ENCODE assay signal across 8 cellular contexts in genomic region chr11:14644396-14645246, GRCh38. TPM values are rescaled to one million over a fixed set of nuclear protein-coding genes. Genes with fewer than 3 reads are reported as not detected.
A peak's percentile ranks its signal among the peaks of the same experiment; 100 is the strongest.
DNase-seq lines count a peak whose midpoint lies in the region; ATAC-seq and TF ChIP-seq lines count a peak whose summit lies in the region.

No MANE protein-coding gene starts in this region.

- peaks cover 0 to 62% (median 22%) of the 10 kb centered on the region in 10 experiments; a peak in 18 of 20 replicates for H3K4me1 ChIP-seq in BLaER1 treated with 17β-estradiol and CSF1 and Interleukin-3, amounts not matched to agents 10 nM and 100 nM
- H3K4me1 ChIP-seq in SJSA1 (replicated peaks) (peaks cover 22% of the 10 kb centered on the region), right atrium auricular region (peaks cover 0 to 7% of the 10 kb centered on the region in 2 donors), sigmoid colon (peaks cover 0 to 58% (median 49%) of the 10 kb centered on the region in 4 donors)

- H3K36me3 Mint-ChIP-seq in activated naive CD8-positive, alpha-beta T cell treated with anti-CD3 and anti-CD28 coated beads, Interleukin-2, amount 10 ng/mL, durations not matched to agents 7 days and 5 days, result peaks cover 21% of the 10 kb centered on the region

- peaks cover 0 to 30% (median 2%) of the 10 kb centered on the region in 11 experiments; a peak in 7 of 22 replicates for H3K36me3 ChIP-seq in BLaER1 treated with 17β-estradiol and CSF1 and Interleukin-3, amounts not matched to agents 10 nM and 100 nM
- no peaks in the 10 kb centered on the region for H3K36me3 ChIP-seq in SJSA1
- no peaks in the 10 kb centered on the region for H3K36me3 ChIP-seq in right atrium auricular region
- H3K36me3 ChIP-seq in sigmoid colon, result no peaks in the 10 kb centered on the region

- no peak for TF ChIP-seq EP300 in sigmoid colon (IDR thresholded peaks at IDR 0.05)

- H3K9me3 ChIP-seq in BLaER1 treated with 17β-estradiol and CSF1 and Interleukin-3, amounts not matched to agents 10 nM and 100 nM (replicated peaks in 1 of 11), result no peaks in the 10 kb centered on the region
- H3K9me3 ChIP-seq in SJSA1 (replicated peaks), result no peaks in the 10 kb centered on the region
- H3K9me3 ChIP-seq in right atrium auricular region, result no peaks in the 10 kb centered on the region
- H3K9me3 ChIP-seq in sigmoid colon, result no peaks in the 10 kb centered on the region

- ATAC-seq in GM19324 (IDR thresholded peaks at IDR 0.05; ENCODE audit: low FRiP score, unreplicated experiment) (peak; percentile 59), HG03354 (IDR thresholded peaks at IDR 0.05; ENCODE audit: poor library complexity, severe bottlenecking, unreplicated experiment) (peak; percentile 43)
- peak; percentile 29 for ATAC-seq in activated naive CD8-positive, alpha-beta T cell treated with anti-CD3 and anti-CD28 coated beads, Interleukin-2, amount 10 ng/mL, durations not matched to agents 7 days and 5 days (ENCODE audit: low read depth)

- peaks cover 0 to 42% (median 33%) of the 10 kb centered on the region in 11 experiments; a peak in 17 of 22 replicates for H3K27me3 ChIP-seq in BLaER1 treated with 17β-estradiol and CSF1 and Interleukin-3, amounts not matched to agents 10 nM and 100 nM
- H3K27me3 ChIP-seq in SJSA1 (replicated peaks) (peaks cover 84% of the 10 kb centered on the region), right atrium auricular region (no peaks in the 10 kb centered on the region), sigmoid colon (no peaks in the 10 kb centered on the region)

- peaks cover 34 to 55% (median 52%) of the 10 kb centered on the region in 11 experiments; a peak in 20 of 22 replicates for H4K20me1 ChIP-seq in BLaER1 treated with 17β-estradiol and CSF1 and Interleukin-3, amounts not matched to agents 10 nM and 100 nM

- H3K27me3 Mint-ChIP-seq in activated naive CD8-positive, alpha-beta T cell treated with anti-CD3 and anti-CD28 coated beads, Interleukin-2, amount 10 ng/mL, durations not matched to agents 7 days and 5 days, result no peaks in the 10 kb centered on the region

- WGBS in sigmoid colon, 2 donors, result 0% methylated on average over 56 of the region's 56 CpGs

- H3K27ac Mint-ChIP-seq in activated naive CD8-positive, alpha-beta T cell treated with anti-CD3 and anti-CD28 coated beads, Interleukin-2, amount 10 ng/mL, durations not matched to agents 7 days and 5 days, result peak overlapping the region; percentile 90

- peaks cover 47% of the 10 kb centered on the region for H3K4me1 Mint-ChIP-seq in activated naive CD8-positive, alpha-beta T cell treated with anti-CD3 and anti-CD28 coated beads, Interleukin-2, amount 10 ng/mL, durations not matched to agents 7 days and 5 days

- H3K9ac ChIP-seq in BLaER1 treated with 17β-estradiol and CSF1 and Interleukin-3, amounts not matched to agents 10 nM and 100 nM, result peak overlapping the region; percentile 89 to 98 (median 95)

- peak in 1 of 2 experiments; percentile 45 for DNase-seq in SJSA1 (ENCODE audit: low read depth in 1 of 2, low spot score in 2 of 2)
- DNase-seq in activated naive CD8-positive, alpha-beta T cell treated with anti-CD3 and anti-CD28 coated beads, Interleukin-2, amount 10 ng/mL, durations not matched to agents 7 days and 5 days, result peak; percentile 74
- DNase-seq in right atrium auricular region (ENCODE audit: low spot score), result no peak
- DNase-seq in sigmoid colon, result peak; percentile 68
- DNase-seq in mucosa of gallbladder (ENCODE audit: low spot score), result no peak

- H3K4me3 Mint-ChIP-seq in activated naive CD8-positive, alpha-beta T cell treated with anti-CD3 and anti-CD28 coated beads, Interleukin-2, amount 10 ng/mL, durations not matched to agents 7 days and 5 days, result peak overlapping the region; percentile 92

- TF ChIP-seq CTCF in right atrium auricular region (IDR thresholded peaks at IDR 0.05) (no peak), sigmoid colon (IDR thresholded peaks at IDR 0.05) (no peak)

- peak overlapping the region; percentile 76 to 98 (median 90) for H3K4me2 ChIP-seq in BLaER1 treated with 17β-estradiol and CSF1 and Interleukin-3, amounts not matched to agents 10 nM and 100 nM

- no peak for TF ChIP-seq POLR2A in sigmoid colon (IDR thresholded peaks at IDR 0.05)

- intact Hi-C loops in sigmoid colon (cut with DNase I), result loop anchor here (1.0 to 5.0 kb wide), 5 partner anchors 106 to 263 kb away; partner anchors contain the start of genes CYP2R1 and PSMA1

- POLR2A ChIA-PET in activated naive CD8-positive, alpha-beta T cell treated with anti-CD3 and anti-CD28 coated beads, Interleukin-2, amount 10 ng/mL, durations not matched to agents 7 days and 5 days (lab: Charles Lee), result interaction anchor here (0.7 to 4.7 kb wide), 27 partner anchors 9 to 976 kb away, joined by 3 to 65 read pairs (median 4); partner anchors contain the start of genes COPB1, CYP2R1, FAR1 and PSMA1

- no peaks in the 10 kb centered on the region for H3K9me3 Mint-ChIP-seq in activated naive CD8-positive, alpha-beta T cell treated with anti-CD3 and anti-CD28 coated beads, Interleukin-2, amount 10 ng/mL, durations not matched to agents 7 days and 5 days

- peak overlapping the region; percentile 88 to 97 (median 92) for H3K27ac ChIP-seq in BLaER1 treated with 17β-estradiol and CSF1 and Interleukin-3, amounts not matched to agents 10 nM and 100 nM
- H3K27ac ChIP-seq in SJSA1 (no peak overlapping the region), right atrium auricular region (peak overlapping the region; percentile 91 to 93), sigmoid colon (peak overlapping the region; percentile 88 to 98 (median 96))

- H3K4me3 ChIP-seq in BLaER1 treated with 17β-estradiol and CSF1 and Interleukin-3, amounts not matched to agents 10 nM and 100 nM, result peak overlapping the region; percentile 86 to 99 (median 92)
- H3K4me3 ChIP-seq in SJSA1 (peak overlapping the region; percentile 42), right atrium auricular region (peak overlapping the region; percentile 87 to 96), sigmoid colon (peak overlapping the region; percentile 80 to 98 (median 90))

RNA-seq across cellular contexts. Expression of gene PDE3B, which starts 1.0 kb away (rescaled TPM):
- 0.03 TPM in 2 replicates for total RNA-seq in SJSA1 (2014; rRNA removed; shearing (Covaris generic))
- 100 to 1,000 TPM; 117 to 125 TPM for total RNA-seq in activated naive CD8-positive, alpha-beta T cell treated with anti-CD3 and anti-CD28 coated beads, Interleukin-2, amount 10 ng/mL, durations not matched to agents 7 days and 5 days
- total RNA-seq in right atrium auricular region (10 to 100 TPM; 13.9 to 15.3 TPM), sigmoid colon (100 to 1,000 TPM in 2 of 4 donors, 10 to 100 TPM in 2; 78.3 to 132 (median 93.4) TPM), mucosa of gallbladder (7.5 TPM)
- 10 to 100 TPM in 1 of 3 donors, 1 to 10 TPM in 2; 1.2 to 13.5 (median 2.4) TPM for polyA plus RNA-seq in sigmoid colon

Comparison
In these comparisons a context has a peak if more than half of its experiments do, and no peak if none do; other contexts are left out.
1. DNase-seq: peak in activated naive CD8-positive, alpha-beta T cell treated with anti-CD3 and anti-CD28 coated beads, Interleukin-2, amount 10 ng/mL, durations not matched to agents 7 days and 5 days (single experiment) and sigmoid colon (single experiment); none in right atrium auricular region (single experiment) and mucosa of gallbladder (single experiment).
2. Peak in every context shown above with its lines, with median percentiles within 50 percentile points of each other: H3K4me3 ChIP-seq and ATAC-seq.